In genomic region chr11:46286789-46287188, GRCh38 we compare ENCODE assay signal across 22 cellular contexts. TPM values are rescaled to one million over a fixed set of nuclear protein-coding genes. Genes with fewer than 3 reads are reported as not detected.
"Had no signal": no experiment of that assay in that cellular context is flagged by ENCODE, and none has a peak within 500 bp of the region (broad histone marks: within the 10 kb centered on the region; RNA-seq: fewer than 3 reads in every experiment).

No MANE protein-coding gene starts in this region.

- DNase-seq: activated gamma-delta T cell treated with Interleukin-2 at 50 U/mL for 16 hours; activated T-cell treated with anti-CD3 and anti-CD28 coated beads, Interleukin-2, amount 50 U/mL, for 1 hour; aorta; brain microvascular endothelial cell; central memory CD4-positive, alpha-beta T cell; effector memory CD8-positive, alpha-beta T cell; hypothalamus; right cardiac atrium; stimulated activated CD4-positive, alpha-beta T cell treated with anti-CD3 and anti-CD28 coated beads, Interleukin-1b, Interleukin-23, amount 100 ng/mL, for 48 hours; substantia nigra; thyroid gland; upper lobe of right lung had no signal

- H2AFZ ChIP-seq: parathyroid adenoma had no signal

- H3K4me3 ChIP-seq: thyroid gland, upper lobe of right lung had no signal

- H3K36me3 ChIP-seq: neutrophil, thyroid gland, upper lobe of right lung had no signal

- H3K4me3 Mint-ChIP-seq: activated naive CD4-positive, alpha-beta T cell treated with anti-CD3 and anti-CD28 coated beads, Interleukin-2, amount 50 U/mL, for 24 hours; effector memory CD8-positive, alpha-beta T cell; natural killer cell treated with Interleukin-12 subunit alpha and Interleukin-12 subunit beta and Interleukin-15 and Interleukin-18, amount 100 ng/mL, for 72 hours; stimulated activated naive CD8-positive, alpha-beta T cell treated with anti-CD3 and anti-CD28 coated beads, Interleukin-15, Interleukin-2, amounts not matched to agents 100 ng/mL and 50 ng/mL, for 24 hours had no signal

- H3K27me3 Mint-ChIP-seq: activated naive CD4-positive, alpha-beta T cell treated with anti-CD3 and anti-CD28 coated beads, Interleukin-2, amount 50 U/mL, for 24 hours had no signal

- H3K36me3 Mint-ChIP-seq: activated naive CD4-positive, alpha-beta T cell treated with anti-CD3 and anti-CD28 coated beads, Interleukin-2, amount 50 U/mL, for 24 hours; natural killer cell treated with Interleukin-12 subunit alpha and Interleukin-12 subunit beta and Interleukin-15 and Interleukin-18, amount 100 ng/mL, for 72 hours had no signal

- H3K9me3 ChIP-seq: neutrophil, thyroid gland, upper lobe of right lung had no signal

- H3K27me3 ChIP-seq: brain microvascular endothelial cell, thyroid gland, upper lobe of right lung had no signal

- H3K9me3 Mint-ChIP-seq: activated naive CD4-positive, alpha-beta T cell treated with anti-CD3 and anti-CD28 coated beads, Interleukin-2, amount 50 U/mL, for 24 hours; natural killer cell treated with Interleukin-12 subunit alpha and Interleukin-12 subunit beta and Interleukin-15 and Interleukin-18, amount 100 ng/mL, for 72 hours; stimulated activated naive CD8-positive, alpha-beta T cell treated with anti-CD3 and anti-CD28 coated beads, Interleukin-15, Interleukin-2, amounts not matched to agents 100 ng/mL and 50 ng/mL, for 24 hours had no signal

- FAIRE-seq: colon, endothelial cell of umbilical vein, frontal cortex, islet of Langerhans had no signal

- H3K27ac ChIP-seq: brain microvascular endothelial cell, neutrophil, parathyroid adenoma, thyroid gland, upper lobe of right lung had no signal

- H3K9ac ChIP-seq: parathyroid adenoma had no signal

- H3K4me1 Mint-ChIP-seq: activated naive CD4-positive, alpha-beta T cell treated with anti-CD3 and anti-CD28 coated beads, Interleukin-2, amount 50 U/mL, for 24 hours had no signal

- ATAC-seq: effector memory CD8-positive, alpha-beta T cell; esophagus mucosa; natural killer cell treated with Interleukin-12 subunit alpha and Interleukin-12 subunit beta and Interleukin-15 and Interleukin-18, amount 100 ng/mL, for 72 hours; right cardiac atrium; upper lobe of right lung had no signal

- H3K79me2 ChIP-seq: parathyroid adenoma had no signal

- H3K27ac Mint-ChIP-seq: activated naive CD4-positive, alpha-beta T cell treated with anti-CD3 and anti-CD28 coated beads, Interleukin-2, amount 50 U/mL, for 24 hours; effector memory CD8-positive, alpha-beta T cell; natural killer cell treated with Interleukin-12 subunit alpha and Interleukin-12 subunit beta and Interleukin-15 and Interleukin-18, amount 100 ng/mL, for 72 hours; stimulated activated naive CD8-positive, alpha-beta T cell treated with anti-CD3 and anti-CD28 coated beads, Interleukin-15, Interleukin-2, amounts not matched to agents 100 ng/mL and 50 ng/mL, for 24 hours had no signal

RNA-seq across cellular contexts. Expression of gene CREB3L1, which starts 9.3 kb away (rescaled TPM):
- total RNA-seq: natural killer cell treated with Interleukin-12 subunit alpha and Interleukin-12 subunit beta and Interleukin-15 and Interleukin-18, amount 100 ng/mL, for 72 hours had no signal
